In genomic region chr17:7046725-7047397, GRCh38 we compare ENCODE assay signal across 8 cellular contexts. TPM values are rescaled to one million over a fixed set of nuclear protein-coding genes. Genes with fewer than 3 reads are reported as not detected.
DNase-seq lines count a peak whose midpoint lies in the region; ATAC-seq, FAIRE-seq and TF ChIP-seq lines count a peak whose summit lies in the region.
"Not testable (repeated sequence)": the region's sequence is repeated elsewhere in the genome, so short reads cannot be mapped to it uniquely, and the experiment has no call there.

No MANE protein-coding gene starts in this region.

- CTCF ChIA-PET in CD4-positive, alpha-beta memory T cell (lab: Charles Lee; ENCODE audit: partially characterized antibody), result interaction anchor here (0.6 to 15.5 kb wide), 27 partner anchors 8 to 640 kb away, joined by 3 to 430 read pairs (median 6); partner anchors contain the start of genes ACADVL, ACAP1, ASGR1 and DLG4

- DNase-seq in CD4-positive, alpha-beta memory T cell, result peak; percentile 78 to 96 (median 86)
- DNase-seq in Karpas-422, result peak; percentile 72
- peak; percentile 58 to 86 (median 74) for DNase-seq in T-helper 1 cell
- DNase-seq in activated T-cell treated with anti-CD3 and anti-CD28 coated beads for 24 hours (ENCODE audit: low read depth), result peak; percentile 63
- peak; percentile 32 for DNase-seq in bronchial epithelial cell (ENCODE audit: low read depth)
- not testable (repeated sequence) for DNase-seq in right atrium auricular region (ENCODE audit: low spot score); natural killer cell treated with Interleukin-12 subunit alpha and Interleukin-12 subunit beta and Interleukin-15 and Interleukin-18, amount 100 ng/mL, for 72 hours (ENCODE audit: low spot score)
- DNase-seq in stimulated activated effector memory CD8-positive, alpha-beta T cell treated with anti-CD3 and anti-CD28 coated beads, Interleukin-12 subunit alpha, Interleukin-12 subunit beta, amount 100 ng/mL, for 72 hours (ENCODE audit: low spot score in 2 of 2), result peak; percentile 36 to 80

- H3K9me3 Mint-ChIP-seq in CD4-positive, alpha-beta memory T cell; natural killer cell treated with Interleukin-12 subunit alpha and Interleukin-12 subunit beta and Interleukin-15 and Interleukin-18, amount 100 ng/mL, for 72 hours; stimulated activated effector memory CD8-positive, alpha-beta T cell treated with anti-CD3 and anti-CD28 coated beads, Interleukin-12 subunit alpha, Interleukin-12 subunit beta, amount 100 ng/mL, for 72 hours: not testable (repeated sequence)

- H3K9ac ChIP-seq in Karpas-422 (ENCODE audit: low read length), result not testable (repeated sequence)

- not testable (repeated sequence) for H2AFZ ChIP-seq in Karpas-422 (ENCODE audit: low read length)

- peak overlapping the region; percentile 83 to 94 (median 90) for H3K4me3 Mint-ChIP-seq in CD4-positive, alpha-beta memory T cell
- H3K4me3 Mint-ChIP-seq in natural killer cell treated with Interleukin-12 subunit alpha and Interleukin-12 subunit beta and Interleukin-15 and Interleukin-18, amount 100 ng/mL, for 72 hours, result peak overlapping the region; percentile 86
- peak overlapping the region; percentile 80 for H3K4me3 Mint-ChIP-seq in stimulated activated effector memory CD8-positive, alpha-beta T cell treated with anti-CD3 and anti-CD28 coated beads, Interleukin-12 subunit alpha, Interleukin-12 subunit beta, amount 100 ng/mL, for 72 hours

- peak overlapping the region; percentile 88 to 98 (median 95) for H3K27ac Mint-ChIP-seq in CD4-positive, alpha-beta memory T cell
- peak overlapping the region; percentile 61 to 63 for H3K27ac Mint-ChIP-seq in natural killer cell treated with Interleukin-12 subunit alpha and Interleukin-12 subunit beta and Interleukin-15 and Interleukin-18, amount 100 ng/mL, for 72 hours
- peak overlapping the region; percentile 92 for H3K27ac Mint-ChIP-seq in stimulated activated effector memory CD8-positive, alpha-beta T cell treated with anti-CD3 and anti-CD28 coated beads, Interleukin-12 subunit alpha, Interleukin-12 subunit beta, amount 100 ng/mL, for 72 hours

- peak overlapping the region; percentile 76 for H3K27ac ChIP-seq in CD4-positive, alpha-beta memory T cell (ENCODE audit: low read depth, low read length)
- H3K27ac ChIP-seq in Karpas-422 (ENCODE audit: low read length); right atrium auricular region: not testable (repeated sequence)

- not testable (repeated sequence) for FAIRE-seq in bronchial epithelial cell (lab: Jason Lieb, UNC)

- not testable (repeated sequence) for H3K27me3 ChIP-seq in CD4-positive, alpha-beta memory T cell (ENCODE audit: insufficient read depth, low read length); Karpas-422 (ENCODE audit: low read length); bronchial epithelial cell (ENCODE audit: control insufficient read depth, insufficient read depth, low read length); right atrium auricular region

- not testable (repeated sequence) for TF ChIP-seq CTCF in bronchial epithelial cell (IDR thresholded peaks at IDR 0.05; ENCODE audit: insufficient read depth, low read length, severe bottlenecking); right atrium auricular region (IDR thresholded peaks at IDR 0.05)

- H3K4me1 ChIP-seq in CD4-positive, alpha-beta memory T cell (ENCODE audit: insufficient read depth, low read length), result peaks cover 46% of the 10 kb centered on the region
- H3K4me1 ChIP-seq in Karpas-422 (ENCODE audit: low read length), result not testable (repeated sequence)
- peaks cover 0 to 41% of the 10 kb centered on the region in 2 donors for H3K4me1 ChIP-seq in right atrium auricular region

- intact Hi-C loops in CD4-positive, alpha-beta memory T cell (cut with micrococcal nuclease), result loop anchor here (1.0 to 5.0 kb wide), 9 partner anchors 89 to 640 kb away; partner anchors contain the start of genes CTDNEP1, ELP5, KCTD11 and SLC2A4

- not testable (repeated sequence) for H3K79me2 ChIP-seq in Karpas-422 (ENCODE audit: low read length)

- not testable (repeated sequence) for H3K9me2 ChIP-seq in Karpas-422 (replicated peaks; ENCODE audit: insufficient read depth, low read length)

- not testable (repeated sequence) for H3K9me3 ChIP-seq in CD4-positive, alpha-beta memory T cell (ENCODE audit: control insufficient read depth in 1 of 2, low read length in 2 of 2); Karpas-422 (ENCODE audit: low read length); right atrium auricular region

- ATAC-seq in natural killer cell treated with Interleukin-12 subunit alpha and Interleukin-12 subunit beta and Interleukin-15 and Interleukin-18, amount 100 ng/mL, for 72 hours, result peak in 1 of 2 donors; percentile 1
- ATAC-seq in stimulated activated effector memory CD8-positive, alpha-beta T cell treated with anti-CD3 and anti-CD28 coated beads, Interleukin-12 subunit alpha, Interleukin-12 subunit beta, amount 100 ng/mL, for 72 hours, result peak; percentile 19

- H3K27me3 Mint-ChIP-seq in CD4-positive, alpha-beta memory T cell; natural killer cell treated with Interleukin-12 subunit alpha and Interleukin-12 subunit beta and Interleukin-15 and Interleukin-18, amount 100 ng/mL, for 72 hours: not testable (repeated sequence)

- H3K4me3 ChIP-seq in CD4-positive, alpha-beta memory T cell (ENCODE audit: low read length in 2 of 2), result peak overlapping the region; percentile 67 to 84
- not testable (repeated sequence) for H3K4me3 ChIP-seq in Karpas-422 (ENCODE audit: low read length); bronchial epithelial cell (ENCODE audit: low read depth, low read length)
- H3K4me3 ChIP-seq in right atrium auricular region, result peak overlapping the region; percentile 10 to 33

- POLR2A ChIA-PET in CD4-positive, alpha-beta memory T cell (lab: Charles Lee; ENCODE audit: partially characterized antibody), result interaction anchor here (0.8 to 5.1 kb wide), 23 partner anchors 11 to 640 kb away, joined by 3 to 95 read pairs (median 6); partner anchors contain the start of genes ACADVL, ACAP1, DLG4 and GABARAP

- H3K36me3 ChIP-seq in CD4-positive, alpha-beta memory T cell (ENCODE audit: insufficient read depth, low read length); Karpas-422 (ENCODE audit: insufficient read depth, low read length); bronchial epithelial cell (ENCODE audit: control insufficient read depth, insufficient read depth, low read length); right atrium auricular region: not testable (repeated sequence)

- H4K20me1 ChIP-seq in Karpas-422 (ENCODE audit: insufficient read depth, low read depth, low read length), result not testable (repeated sequence)

- H3K4me2 ChIP-seq in Karpas-422 (ENCODE audit: low read depth, low read length, poor library complexity, severe bottlenecking), result peak overlapping the region; percentile 17

- peaks cover 15 to 48% (median 23%) of the 10 kb centered on the region in 4 donors for H3K4me1 Mint-ChIP-seq in CD4-positive, alpha-beta memory T cell
- peaks cover 23 to 31% of the 10 kb centered on the region in 2 donors for H3K4me1 Mint-ChIP-seq in natural killer cell treated with Interleukin-12 subunit alpha and Interleukin-12 subunit beta and Interleukin-15 and Interleukin-18, amount 100 ng/mL, for 72 hours (ENCODE audit: low read depth in 2 of 2)
- H3K4me1 Mint-ChIP-seq in stimulated activated effector memory CD8-positive, alpha-beta T cell treated with anti-CD3 and anti-CD28 coated beads, Interleukin-12 subunit alpha, Interleukin-12 subunit beta, amount 100 ng/mL, for 72 hours, result peaks cover 35% of the 10 kb centered on the region

- H3K36me3 Mint-ChIP-seq in CD4-positive, alpha-beta memory T cell; natural killer cell treated with Interleukin-12 subunit alpha and Interleukin-12 subunit beta and Interleukin-15 and Interleukin-18, amount 100 ng/mL, for 72 hours: not testable (repeated sequence)
- peaks cover 17% of the 10 kb centered on the region for H3K36me3 Mint-ChIP-seq in stimulated activated effector memory CD8-positive, alpha-beta T cell treated with anti-CD3 and anti-CD28 coated beads, Interleukin-12 subunit alpha, Interleukin-12 subunit beta, amount 100 ng/mL, for 72 hours

RNA-seq across cellular contexts. Expression of gene SLC16A11, which starts 3.0 kb away (rescaled TPM):
- total RNA-seq in CD4-positive, alpha-beta memory T cell, result 1 to 10 TPM in 1 of 2 experiments, under 1 TPM in 1; 0.89 to 1.2 TPM
- under 1 TPM; 0.50 to 0.69 TPM for polyA plus RNA-seq in CD4-positive, alpha-beta memory T cell
- not detected in 2 replicates for total RNA-seq in Karpas-422 (2014; rRNA removed; shearing (Covaris generic); ENCODE audit: low replicate concordance)
- total RNA-seq in bronchial epithelial cell (0.38 TPM in 1 of 2 replicates, not detected in the other), right atrium auricular region (1 to 10 TPM; 1.9 to 3.4 TPM)
- 1 to 10 TPM; 1.2 to 1.7 TPM for total RNA-seq in natural killer cell treated with Interleukin-12 subunit alpha and Interleukin-12 subunit beta and Interleukin-15 and Interleukin-18, amount 100 ng/mL, for 72 hours

RNA-seq across cellular contexts. Expression of gene SLC16A13, which starts 11.0 kb away (rescaled TPM):
- 10 to 100 TPM; 13.1 to 13.7 TPM for total RNA-seq in CD4-positive, alpha-beta memory T cell
- polyA plus RNA-seq in CD4-positive, alpha-beta memory T cell, result 1 to 10 TPM in 1 of 2 donors, under 1 TPM in 1; 0.93 to 1.8 TPM
- total RNA-seq in Karpas-422 (2014; rRNA removed; shearing (Covaris generic); ENCODE audit: low replicate concordance), result 1.3 and 6.0 TPM in 2 replicates
- total RNA-seq in bronchial epithelial cell, result 0.26 and 1.2 TPM in 2 replicates
- total RNA-seq in right atrium auricular region, result under 1 TPM; 0.70 to 0.71 TPM
- 10 to 100 TPM; 11.7 to 19.1 TPM for total RNA-seq in natural killer cell treated with Interleukin-12 subunit alpha and Interleukin-12 subunit beta and Interleukin-15 and Interleukin-18, amount 100 ng/mL, for 72 hours

RNA-seq across cellular contexts. Expression of gene BCL6B, which starts 24.0 kb away (rescaled TPM):
- total RNA-seq in CD4-positive, alpha-beta memory T cell, result not detected
- not detected for polyA plus RNA-seq in CD4-positive, alpha-beta memory T cell
- total RNA-seq in Karpas-422 (2014; rRNA removed; shearing (Covaris generic); ENCODE audit: low replicate concordance), result not detected in 2 replicates
- not detected in 2 replicates for total RNA-seq in bronchial epithelial cell
- 1 to 10 TPM; 6.1 to 9.2 TPM for total RNA-seq in right atrium auricular region
- 1 to 10 TPM in 1 of 2 donors, under 1 TPM in 1; 0.73 to 1.1 TPM for total RNA-seq in natural killer cell treated with Interleukin-12 subunit alpha and Interleukin-12 subunit beta and Interleukin-15 and Interleukin-18, amount 100 ng/mL, for 72 hours

RNA-seq across cellular contexts. Expression of gene CLEC10A, which starts 33.2 kb away (rescaled TPM):
- 1 to 10 TPM; 1.4 TPM for total RNA-seq in CD4-positive, alpha-beta memory T cell
- polyA plus RNA-seq in CD4-positive, alpha-beta memory T cell, result not detected
- not detected in 2 replicates for total RNA-seq in Karpas-422 (2014; rRNA removed; shearing (Covaris generic); ENCODE audit: low replicate concordance)
- not detected in 2 replicates for total RNA-seq in bronchial epithelial cell
- total RNA-seq in right atrium auricular region, result 1 to 10 TPM; 1.4 to 3.6 TPM
- total RNA-seq in natural killer cell treated with Interleukin-12 subunit alpha and Interleukin-12 subunit beta and Interleukin-15 and Interleukin-18, amount 100 ng/mL, for 72 hours, result not detected

RNA-seq across cellular contexts. Expression of gene RNASEK, which starts 34.4 kb away (rescaled TPM):
- 100 to 1,000 TPM; 166 to 179 TPM for total RNA-seq in CD4-positive, alpha-beta memory T cell
- 100 to 1,000 TPM; 410 to 812 TPM for polyA plus RNA-seq in CD4-positive, alpha-beta memory T cell
- 107 and 310 TPM in 2 replicates for total RNA-seq in Karpas-422 (2014; rRNA removed; shearing (Covaris generic); ENCODE audit: low replicate concordance)
- total RNA-seq in bronchial epithelial cell (5.3 and 25.5 TPM in 2 replicates), right atrium auricular region (100 to 1,000 TPM; 231 to 334 TPM)
- 100 to 1,000 TPM; 206 to 224 TPM for total RNA-seq in natural killer cell treated with Interleukin-12 subunit alpha and Interleukin-12 subunit beta and Interleukin-15 and Interleukin-18, amount 100 ng/mL, for 72 hours
